ENCODE assay signal across 25 cellular contexts in the genomic region with DNA sequence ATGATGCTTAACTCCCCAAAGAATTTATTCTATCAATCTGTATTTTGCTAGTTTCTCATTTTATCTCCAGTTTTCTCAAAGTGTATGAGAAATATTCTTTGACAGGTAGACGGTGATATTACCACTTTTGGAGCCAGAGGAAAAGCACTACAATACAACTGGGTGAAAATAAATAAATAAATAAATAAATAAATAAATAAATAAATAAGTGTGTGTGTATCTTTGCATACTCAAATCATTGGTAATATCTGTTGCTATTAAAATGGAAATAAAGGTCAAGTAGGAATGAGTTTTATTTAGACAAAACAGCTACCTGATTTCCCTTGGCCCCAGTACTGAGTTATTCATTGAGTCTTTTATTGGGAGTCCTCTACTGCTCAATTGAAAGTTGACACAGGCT.
"Had no signal": no experiment of that assay in that cellular context is flagged by ENCODE, and none has a peak within 500 bp of the region (broad histone marks: within the 10 kb centered on the region; RNA-seq: fewer than 3 reads in every experiment).

No MANE protein-coding gene starts in this region.

- H3K27ac ChIP-seq: brain microvascular endothelial cell, coronary artery, dorsolateral prefrontal cortex had no signal

- H3K27me3 ChIP-seq: brain microvascular endothelial cell had no signal

- H3K4me3 ChIP-seq: coronary artery, dorsolateral prefrontal cortex had no signal

- ATAC-seq: activated CD4-positive, alpha-beta T cell treated with anti-CD3 and anti-CD28 coated beads for 36 hours; activated T-cell treated with anti-CD3 and anti-CD28 coated beads, Interleukin-2, amount 50 U/mL, for 4 hours; activated T-helper 17 cell treated with anti-CD3 and anti-CD28 coated beads, Interleukin-2, amount 50 U/mL, for 72 hours; esophagus mucosa had no signal

- H3K36me3 ChIP-seq: brain microvascular endothelial cell had no signal

- DNase-seq: activated CD4-positive, alpha-beta memory T cell treated with anti-CD3 and anti-CD28 coated beads, Interleukin-2, amount 10 ng/mL, durations not matched to agents 7 days and 5 days; activated CD4-positive, alpha-beta T cell treated with anti-CD3 and anti-CD28 coated beads for 36 hours; activated CD4-positive, alpha-beta T cell treated with anti-CD3 and anti-CD28 coated beads, Interleukin-2, amount 10 ng/mL, durations not matched to agents 24 days and 14 days; activated CD4-positive, alpha-beta T cell treated with anti-CD3 and anti-CD28 coated beads, Interleukin-2, amount 50 U/mL, for 4 hours; activated CD4-positive, CD25-positive, alpha-beta regulatory T cell; activated CD4-positive, CD25-positive, alpha-beta regulatory T cell treated with anti-CD3 and anti-CD28 coated beads, Interleukin-2, amount 50 U/mL, for 72 hours; activated effector memory CD4-positive, alpha-beta T cell treated with Interleukin-2 at 50 U/mL for 16 hours; activated gamma-delta T cell treated with Interleukin-2 at 50 U/mL for 16 hours; activated naive CD4-positive, alpha-beta T cell treated with anti-CD3 and anti-CD28 coated beads, Interleukin-2, amount 50 U/mL, for 16 hours; activated naive CD4-positive, alpha-beta T cell treated with Interleukin-2 at 50 U/mL for 16 hours; activated T-cell treated with anti-CD3 and anti-CD28 coated beads, Interleukin-2, amount 50 U/mL, for 4 hours; amniotic stem cell; anterior cingulate cortex; brain microvascular endothelial cell; dorsolateral prefrontal cortex; effector memory CD4-positive, alpha-beta T cell; endodermal cell; foreskin fibroblast; head of caudate nucleus; T-helper 2 cell had no signal

- FAIRE-seq: bronchial epithelial cell, frontal cortex had no signal
